In genomic region chr2:96923201-96923600, GRCh38 we compare ENCODE assay signal across 14 cellular contexts. TPM values are rescaled to one million over a fixed set of nuclear protein-coding genes. Genes with fewer than 3 reads are reported as not detected.
DNase-seq lines count a peak whose midpoint lies in the region; ATAC-seq and TF ChIP-seq lines count a peak whose summit lies in the region.
"Had no signal": no experiment of that assay in that cellular context is flagged by ENCODE, and none has a peak within 500 bp of the region (broad histone marks: within the 10 kb centered on the region; RNA-seq: fewer than 3 reads in every experiment).

No MANE protein-coding gene starts in this region.

- ATAC-seq in Right ventricle myocardium inferior: no peak
- ATAC-seq in CD8-positive, alpha-beta T cell: no peak
- ATAC-seq in naive thymus-derived CD4-positive, alpha-beta T cell: no peak
- ATAC-seq: GM23338 had no signal

- H3K9me3 ChIP-seq in right atrium auricular region: no peaks in the 10 kb centered on the region
- H3K9me3 ChIP-seq in CD8-positive, alpha-beta T cell (ENCODE audit: low read length): no peaks in the 10 kb centered on the region
- H3K9me3 ChIP-seq in naive thymus-derived CD4-positive, alpha-beta T cell (ENCODE audit: control insufficient read depth in 2 of 3, low read length in 3 of 3): no peaks in the 10 kb centered on the region

- H3K4me1 Mint-ChIP-seq in CD8-positive, alpha-beta T cell (ENCODE audit: low read depth): peaks cover 40% of the 10 kb centered on the region
- H3K4me1 Mint-ChIP-seq in naive thymus-derived CD4-positive, alpha-beta T cell: peaks cover 18 to 71% (median 50%) of the 10 kb centered on the region in 7 donors

- H3K4me3 Mint-ChIP-seq in CD8-positive, alpha-beta T cell: peak overlapping the region; percentile 85
- H3K4me3 Mint-ChIP-seq in naive thymus-derived CD4-positive, alpha-beta T cell: peak overlapping the region in 4 of 10 donors; percentile 91 to 94 (median 92)
- H3K4me3 Mint-ChIP-seq: B cell, GM23338 had no signal

- peaks cover 7% of the 10 kb centered on the region for H3K36me3 Mint-ChIP-seq in CD8-positive, alpha-beta T cell
- H3K36me3 Mint-ChIP-seq in naive thymus-derived CD4-positive, alpha-beta T cell: peaks cover 0 to 10% (median 7%) of the 10 kb centered on the region in 5 donors

- POLR2A ChIA-PET in CD8-positive, alpha-beta T cell (lab: Charles Lee): interaction anchor here (3.1 to 3.2 kb wide), 2 partner anchors 10 to 65 kb away, joined by 15 to 20 read pairs; partner anchors contain the start of gene ANKRD39
- POLR2A ChIA-PET in naive thymus-derived CD4-positive, alpha-beta T cell (lab: Charles Lee): interaction anchor here (0.6 to 5.9 kb wide), 4 partner anchors 10 to 1658 kb away, joined by 3 to 68 read pairs (median 30); partner anchors contain the start of gene ANKRD39

- H3K9me3 Mint-ChIP-seq in CD8-positive, alpha-beta T cell: no peaks in the 10 kb centered on the region
- H3K9me3 Mint-ChIP-seq in naive thymus-derived CD4-positive, alpha-beta T cell: peaks cover 0 to 8% (median 0%) of the 10 kb centered on the region in 11 donors
- H3K9me3 Mint-ChIP-seq: H9 had no signal

- H3K4me3 ChIP-seq in right atrium auricular region: no peak overlapping the region
- no peak overlapping the region for H3K4me3 ChIP-seq in CD8-positive, alpha-beta T cell (ENCODE audit: low read depth, low read length)
- no peak overlapping the region for H3K4me3 ChIP-seq in naive thymus-derived CD4-positive, alpha-beta T cell (ENCODE audit: low read length)
- H3K4me3 ChIP-seq: GM23338 had no signal

- TF ChIP-seq CTCF in right atrium auricular region (IDR thresholded peaks at IDR 0.05): no peak
- TF ChIP-seq CTCF in CD8-positive, alpha-beta T cell (IDR thresholded peaks at IDR 0.05): no peak

- peaks cover 0 to 14% of the 10 kb centered on the region in 2 donors for H3K4me1 ChIP-seq in right atrium auricular region
- peaks cover 23% of the 10 kb centered on the region for H3K4me1 ChIP-seq in CD8-positive, alpha-beta T cell (ENCODE audit: insufficient read depth, low read length)
- peaks cover 19 to 23% of the 10 kb centered on the region in 2 donors for H3K4me1 ChIP-seq in naive thymus-derived CD4-positive, alpha-beta T cell (ENCODE audit: control insufficient read depth in 2 of 2, insufficient read depth in 2 of 2, low read length in 2 of 2)

- no peaks in the 10 kb centered on the region for H3K27me3 Mint-ChIP-seq in CD8-positive, alpha-beta T cell (ENCODE audit: low read depth)
- peaks cover 0 to 15% (median 0%) of the 10 kb centered on the region in 5 donors for H3K27me3 Mint-ChIP-seq in naive thymus-derived CD4-positive, alpha-beta T cell

- intact Hi-C loops in Right ventricle myocardium inferior (cut with DNase I): no loop called here
- intact Hi-C loops in CD8-positive, alpha-beta T cell (cut with DNase I, micrococcal nuclease): no loop called here
- intact Hi-C loops in naive thymus-derived CD4-positive, alpha-beta T cell (cut with micrococcal nuclease): no loop called here

- H3K27ac ChIP-seq in right atrium auricular region: no peak overlapping the region
- H3K27ac ChIP-seq in CD8-positive, alpha-beta T cell (ENCODE audit: low read depth, low read length): no peak overlapping the region
- peak overlapping the region; percentile 84 for H3K27ac ChIP-seq in naive thymus-derived CD4-positive, alpha-beta T cell (ENCODE audit: low read depth, low read length)

- H3K36me3 ChIP-seq in right atrium auricular region: no peaks in the 10 kb centered on the region
- no peaks in the 10 kb centered on the region for H3K36me3 ChIP-seq in CD8-positive, alpha-beta T cell (ENCODE audit: insufficient read depth, low read length)
- H3K36me3 ChIP-seq in naive thymus-derived CD4-positive, alpha-beta T cell (ENCODE audit: control insufficient read depth in 2 of 3, insufficient read depth in 3 of 3, low read length in 3 of 3): no peaks in the 10 kb centered on the region

- CTCF ChIA-PET in CD8-positive, alpha-beta T cell (lab: Charles Lee): interaction anchor here (1.6 to 3.0 kb wide), 3 partner anchors 11 to 65 kb away, joined by 4 to 17 read pairs (median 9); partner anchors contain the start of gene ANKRD39
- CTCF ChIA-PET in naive thymus-derived CD4-positive, alpha-beta T cell (lab: Charles Lee): no interaction called here

- peak; percentile 50 for DNase-seq in Right ventricle myocardium inferior (ENCODE audit: missing footprints)
- DNase-seq in right atrium auricular region (ENCODE audit: low spot score): no peak
- no peak for DNase-seq in CD8-positive, alpha-beta T cell
- DNase-seq in naive thymus-derived CD4-positive, alpha-beta T cell: no peak
- no peak for DNase-seq in NCI-H187 (lab: John Stamatoyannopoulos, UW)
- DNase-seq in DMS114 treated with DMSO at 0.1 percent for 48 hours (lab: John Stamatoyannopoulos, UW; ENCODE audit: unreplicated experiment): no peak
- DNase-seq in activated CD4-positive, CD25-positive, alpha-beta regulatory T cell (lab: John Stamatoyannopoulos, UW): no peak
- DNase-seq: Calu3, DMS 273 treated with DMSO at 0.1 percent for 48 hours, DMS79 treated with DMSO at 0.1 percent for 48 hours, EL, H9 had no signal

- H3K27ac Mint-ChIP-seq in CD8-positive, alpha-beta T cell: peak overlapping the region; percentile 98
- H3K27ac Mint-ChIP-seq in naive thymus-derived CD4-positive, alpha-beta T cell: peak overlapping the region in 4 of 9 donors; percentile 85 to 99 (median 96)
- H3K27ac Mint-ChIP-seq: B cell, GM23338, H9 had no signal

- H3K27me3 ChIP-seq in right atrium auricular region: no peaks in the 10 kb centered on the region
- no peaks in the 10 kb centered on the region for H3K27me3 ChIP-seq in CD8-positive, alpha-beta T cell (ENCODE audit: insufficient read depth, low read length)
- no peaks in the 10 kb centered on the region for H3K27me3 ChIP-seq in naive thymus-derived CD4-positive, alpha-beta T cell (ENCODE audit: control insufficient read depth in 2 of 2, insufficient read depth in 2 of 2, low read length in 2 of 2)

RNA-seq across cellular contexts. Expression of gene SEMA4C, which starts 53.3 kb away (rescaled TPM):
- total RNA-seq in Right ventricle myocardium inferior (22.7 TPM), right atrium auricular region (10 to 100 TPM; 12.0 to 23.3 TPM)
- total RNA-seq in CD8-positive, alpha-beta T cell: 10 to 100 TPM; 40.0 to 45.7 TPM
- total RNA-seq in naive thymus-derived CD4-positive, alpha-beta T cell: 10 to 100 TPM; 33.5 to 74.7 (median 44.1) TPM
- polyA plus RNA-seq in naive thymus-derived CD4-positive, alpha-beta T cell: 1 to 10 TPM; 3.1 to 5.1 TPM
